34 cellular contexts compared by ENCODE assay signal in the genomic region with DNA sequence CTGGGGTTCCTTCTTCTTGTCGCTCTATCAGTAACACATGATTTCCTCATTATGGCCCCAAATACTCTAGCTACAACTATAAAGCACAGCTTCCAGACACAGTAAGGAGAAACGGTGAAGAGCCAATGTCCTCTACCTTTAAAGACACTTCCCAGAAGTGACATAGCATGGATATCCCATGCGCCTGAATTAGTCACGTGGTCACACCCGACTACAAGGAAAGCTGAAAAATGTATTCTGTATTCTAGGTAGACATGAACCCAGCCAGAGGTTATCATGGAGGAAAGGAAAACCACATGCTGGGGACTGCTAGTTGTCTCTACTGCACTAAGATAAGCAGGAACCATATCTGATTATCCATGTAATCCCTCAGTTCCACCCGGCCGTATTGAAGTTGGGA.
"Had no signal": no experiment of that assay in that cellular context is flagged by ENCODE, and none has a peak within 500 bp of the region (broad histone marks: within the 10 kb centered on the region; RNA-seq: fewer than 3 reads in every experiment).

No MANE protein-coding gene starts in this region.

- ATAC-seq: activated naive CD4-positive, alpha-beta T cell treated with anti-CD3 and anti-CD28 coated beads, Interleukin-2, amount 50 U/mL, for 72 hours; activated naive CD8-positive, alpha-beta T cell treated with anti-CD3 and anti-CD28 coated beads, Interleukin-2, amount 50 U/mL, for 24 hours; activated T-cell treated with anti-CD3 and anti-CD28 coated beads, Interleukin-2, amount 50 U/mL, for 4 hours; activated T-cell treated with anti-CD3 and anti-CD28 coated beads, Interleukin-2, amount 50 U/mL, for 72 hours; activated T-helper 17 cell treated with anti-CD3 and anti-CD28 coated beads, Interleukin-2, amount 50 U/mL, for 72 hours; body of pancreas had no signal

- DNase-seq: activated effector memory CD4-positive, alpha-beta T cell treated with anti-CD3 and anti-CD28 coated beads, Interleukin-2, amount 50 U/mL, for 16 hours; activated effector memory CD4-positive, alpha-beta T cell treated with Interleukin-2 at 50 U/mL for 16 hours; activated gamma-delta T cell; activated gamma-delta T cell treated with Interleukin-2 at 50 U/mL for 16 hours; activated naive CD4-positive, alpha-beta T cell; activated naive CD4-positive, alpha-beta T cell treated with anti-CD3 and anti-CD28 coated beads for 36 hours; activated naive CD4-positive, alpha-beta T cell treated with anti-CD3 and anti-CD28 coated beads, Interleukin-2, amount 10 ng/mL, durations not matched to agents 7 days and 5 days; activated naive CD4-positive, alpha-beta T cell treated with anti-CD3 and anti-CD28 coated beads, Interleukin-2, amount 50 U/mL, for 16 hours; activated naive CD4-positive, alpha-beta T cell treated with Interleukin-2 at 50 U/mL for 16 hours; activated naive CD8-positive, alpha-beta T cell treated with anti-CD3 and anti-CD28 coated beads for 36 hours; activated naive CD8-positive, alpha-beta T cell treated with anti-CD3 and anti-CD28 coated beads, Interleukin-2, amount 10 ng/mL, durations not matched to agents 7 days and 5 days; activated naive CD8-positive, alpha-beta T cell treated with anti-CD3 and anti-CD28 coated beads, Interleukin-2, amount 50 U/mL, for 24 hours; activated T-cell treated with anti-CD3 and anti-CD28 coated beads, Interleukin-2, amount 50 U/mL, for 1 hour; activated T-cell treated with anti-CD3 and anti-CD28 coated beads, Interleukin-2, amount 50 U/mL, for 24 hours; activated T-cell treated with anti-CD3 and anti-CD28 coated beads, Interleukin-2, amount 50 U/mL, for 4 hours; activated T-cell treated with anti-CD3 and anti-CD28 coated beads, Interleukin-2, amount 50 U/mL, for 48 hours; activated T-cell treated with anti-CD3 and anti-CD28 coated beads, Interleukin-2, amount 50 U/mL, for 72 hours; adrenal gland; amniotic stem cell; amygdala; anterior cingulate cortex; aorta; body of pancreas; brain microvascular endothelial cell; caudate nucleus; central memory CD4-positive, alpha-beta T cell; cerebellar nuclear complex had no signal

- H3K27ac ChIP-seq: adrenal gland, ascending aorta, body of pancreas, brain microvascular endothelial cell, breast epithelium, cardiac muscle cell had no signal

- H3K4me1 ChIP-seq: adrenal gland, ascending aorta, body of pancreas, breast epithelium had no signal

- H3K4me3 ChIP-seq: adrenal gland, ascending aorta, body of pancreas, breast epithelium, cardiac muscle cell had no signal

- H3K9me3 ChIP-seq: adrenal gland, ascending aorta, body of pancreas, breast epithelium had no signal

- H3K27me3 ChIP-seq: ascending aorta, brain microvascular endothelial cell, breast epithelium had no signal

- FAIRE-seq: astrocyte, bronchial epithelial cell had no signal

- H3K36me3 ChIP-seq: adrenal gland, ascending aorta, brain microvascular endothelial cell, breast epithelium, cardiac muscle cell had no signal
